Comparison of ENCODE assay signal across 13 cellular contexts in genomic region chr11:64001552-64002427, GRCh38. TPM values are rescaled to one million over a fixed set of nuclear protein-coding genes. Genes with fewer than 3 reads are reported as not detected.
A peak's percentile ranks its signal among the peaks of the same experiment; 100 is the strongest.
DNase-seq lines count a peak whose midpoint lies in the region; ATAC-seq and TF ChIP-seq lines count a peak whose summit lies in the region.
"Had no signal": no experiment of that assay in that cellular context is flagged by ENCODE, and none has a peak within 500 bp of the region (broad histone marks: within the 10 kb centered on the region; RNA-seq: fewer than 3 reads in every experiment).

No MANE protein-coding gene starts in this region.

- BruUV-seq in Panc1 (replicated peaks; lab: Mats Ljungman, UMichigan), result no TSS peak

- H3K27me3 ChIP-seq in Panc1 (ENCODE audit: control insufficient read depth, insufficient read depth, low read length), result no peaks in the 10 kb centered on the region
- H3K27me3 ChIP-seq: gastrocnemius medialis, MG63 had no signal

- no peak for TF ChIP-seq CTCF in Panc1 (IDR thresholded peaks at IDR 0.05)

- intact Hi-C loops in Panc1 (cut with micrococcal nuclease; ENCODE audit: unreplicated experiment), result no loop called here

- POLR2A ChIA-PET in Panc1 (lab: Charles Lee), result interaction anchor here (0.5 to 0.6 kb wide), 3 partner anchors 22 to 1899 kb away, joined by 3 to 4 read pairs (median 3); no protein-coding TSS in a partner anchor

- CTCF ChIA-PET in Panc1 (lab: Charles Lee), result interaction anchor here (1.5 kb wide), 1 partner anchor 148 kb away, joined by 5 read pairs; no protein-coding TSS in a partner anchor

- no peak overlapping the region for H3K4me3 ChIP-seq in Panc1 (ENCODE audit: low read depth in 2 of 2, low read length in 2 of 2)
- H3K4me3 ChIP-seq: MG63 had no signal

- peak; percentile 6; the same call in 1 of the 2 replicates for ATAC-seq in Panc1
- ATAC-seq in HG02763 (IDR thresholded peaks at IDR 0.05; ENCODE audit: unreplicated experiment), result no peak
- ATAC-seq in HG03571 (IDR thresholded peaks at IDR 0.05; ENCODE audit: unreplicated experiment), result no peak
- ATAC-seq in GM18907 (IDR thresholded peaks at IDR 0.05; ENCODE audit: unreplicated experiment), result no peak
- ATAC-seq: gastrocnemius medialis, left colon had no signal

- H3K4me1 ChIP-seq in Panc1 (ENCODE audit: control insufficient read depth, insufficient read depth, low read length), result peaks cover 63% of the 10 kb centered on the region

- H3K36me3 ChIP-seq in Panc1 (ENCODE audit: control insufficient read depth, insufficient read depth, low read length), result no peaks in the 10 kb centered on the region

- H3K27ac ChIP-seq in Panc1 (ENCODE audit: low read length), result peak overlapping the region; percentile 61

- DNase-seq in EL (peak; percentile 32), Panc1 (ENCODE audit: low read depth, low spot score) (no peak), fibroblast of peridontal ligament (ENCODE audit: extremely low read depth) (peak; percentile 9), pulmonary artery endothelial cell (ENCODE audit: low read depth, low spot score) (peak; percentile 7), OCI-M1 (lab: John Stamatoyannopoulos, UW) (no peak)
- DNase-seq: activated effector memory CD4-positive, alpha-beta T cell treated with anti-CD3 and anti-CD28 coated beads, Interleukin-2, amount 50 U/mL, for 16 hours; DMS53; gastrocnemius medialis; MG63 had no signal

- H3K9me3 ChIP-seq in Panc1 (ENCODE audit: control insufficient read depth, insufficient read depth, low read depth, low read length), result no peaks in the 10 kb centered on the region
- H3K9me3 ChIP-seq: gastrocnemius medialis, MG63 had no signal

- in situ Hi-C loops in Panc1 (cut with HindIII; ENCODE audit: low pct_unique_long_range_greater_than_20kb, low sequenced_read_pairs), result loop anchor here (10.0 kb wide), 1 partner anchor 73 kb away; no protein-coding TSS in a partner anchor

RNA-seq across cellular contexts. Expression of gene OTUB1, which starts 15.6 kb away (rescaled TPM):
- total RNA-seq in Panc1 (2021; ENCODE audit: unreplicated experiment) (118 TPM), pulmonary artery endothelial cell (67.9 and 71.6 TPM in 2 replicates)
- 169 TPM for polyA plus RNA-seq in Panc1 (2012; ENCODE audit: insufficient read length)

RNA-seq across cellular contexts. Expression of gene COX8A, which starts 27.4 kb away (rescaled TPM):
- 613 TPM for total RNA-seq in Panc1 (2021; ENCODE audit: unreplicated experiment)
- polyA plus RNA-seq in Panc1 (2012; ENCODE audit: insufficient read length), result 788 TPM
- 263 and 308 TPM in 2 replicates for total RNA-seq in pulmonary artery endothelial cell

RNA-seq across cellular contexts. Expression of gene FLRT1, which starts 33.9 kb away (rescaled TPM):
- total RNA-seq in Panc1 (2021; ENCODE audit: unreplicated experiment) (0.51 TPM), pulmonary artery endothelial cell (not detected in 2 replicates)
- 1.9 TPM for polyA plus RNA-seq in Panc1 (2012; ENCODE audit: insufficient read length)
- total RNA-seq: gastrocnemius medialis had no signal

Comparison
In these comparisons a context has a peak if more than half of its experiments do, and no peak if none do; other contexts are left out.
1. DNase-seq: peak in EL (single experiment), fibroblast of peridontal ligament (single experiment) and pulmonary artery endothelial cell (single experiment); none in Panc1 (single experiment) and OCI-M1 (single experiment).